2 cellular contexts compared by ENCODE assay signal in genomic region chr13:98752942-98753290, GRCh38.
TF ChIP-seq lines count a peak whose summit lies in the region.

No MANE protein-coding gene starts in this region.

TF ChIP-seq in GM23338, 12 proteins besides CTCF, POLR2A, EP300 and RAD21 (continued from another document):
- TF ChIP-seq JUNB (IDR thresholded peaks at IDR 0.05; ENCODE audit: unreplicated experiment) (no peak), POLR2AphosphoS5 (IDR thresholded peaks at IDR 0.05; ENCODE audit: low read depth) (no peak), STAT1 (IDR thresholded peaks at IDR 0.05; ENCODE audit: unreplicated experiment) (no peak), REST (IDR thresholded peaks at IDR 0.05; ENCODE audit: unreplicated experiment) (no peak), EZH2 (IDR thresholded peaks at IDR 0.05; ENCODE audit: low read depth, unreplicated experiment) (no peak), CREB1 (CRISPR knock-in tag; IDR thresholded peaks at IDR 0.05; ENCODE audit: low read depth) (no peak), NANOG (IDR thresholded peaks at IDR 0.05; ENCODE audit: borderline replicate concordance) (no peak)
- TF ChIP-seq, protein P1, sequence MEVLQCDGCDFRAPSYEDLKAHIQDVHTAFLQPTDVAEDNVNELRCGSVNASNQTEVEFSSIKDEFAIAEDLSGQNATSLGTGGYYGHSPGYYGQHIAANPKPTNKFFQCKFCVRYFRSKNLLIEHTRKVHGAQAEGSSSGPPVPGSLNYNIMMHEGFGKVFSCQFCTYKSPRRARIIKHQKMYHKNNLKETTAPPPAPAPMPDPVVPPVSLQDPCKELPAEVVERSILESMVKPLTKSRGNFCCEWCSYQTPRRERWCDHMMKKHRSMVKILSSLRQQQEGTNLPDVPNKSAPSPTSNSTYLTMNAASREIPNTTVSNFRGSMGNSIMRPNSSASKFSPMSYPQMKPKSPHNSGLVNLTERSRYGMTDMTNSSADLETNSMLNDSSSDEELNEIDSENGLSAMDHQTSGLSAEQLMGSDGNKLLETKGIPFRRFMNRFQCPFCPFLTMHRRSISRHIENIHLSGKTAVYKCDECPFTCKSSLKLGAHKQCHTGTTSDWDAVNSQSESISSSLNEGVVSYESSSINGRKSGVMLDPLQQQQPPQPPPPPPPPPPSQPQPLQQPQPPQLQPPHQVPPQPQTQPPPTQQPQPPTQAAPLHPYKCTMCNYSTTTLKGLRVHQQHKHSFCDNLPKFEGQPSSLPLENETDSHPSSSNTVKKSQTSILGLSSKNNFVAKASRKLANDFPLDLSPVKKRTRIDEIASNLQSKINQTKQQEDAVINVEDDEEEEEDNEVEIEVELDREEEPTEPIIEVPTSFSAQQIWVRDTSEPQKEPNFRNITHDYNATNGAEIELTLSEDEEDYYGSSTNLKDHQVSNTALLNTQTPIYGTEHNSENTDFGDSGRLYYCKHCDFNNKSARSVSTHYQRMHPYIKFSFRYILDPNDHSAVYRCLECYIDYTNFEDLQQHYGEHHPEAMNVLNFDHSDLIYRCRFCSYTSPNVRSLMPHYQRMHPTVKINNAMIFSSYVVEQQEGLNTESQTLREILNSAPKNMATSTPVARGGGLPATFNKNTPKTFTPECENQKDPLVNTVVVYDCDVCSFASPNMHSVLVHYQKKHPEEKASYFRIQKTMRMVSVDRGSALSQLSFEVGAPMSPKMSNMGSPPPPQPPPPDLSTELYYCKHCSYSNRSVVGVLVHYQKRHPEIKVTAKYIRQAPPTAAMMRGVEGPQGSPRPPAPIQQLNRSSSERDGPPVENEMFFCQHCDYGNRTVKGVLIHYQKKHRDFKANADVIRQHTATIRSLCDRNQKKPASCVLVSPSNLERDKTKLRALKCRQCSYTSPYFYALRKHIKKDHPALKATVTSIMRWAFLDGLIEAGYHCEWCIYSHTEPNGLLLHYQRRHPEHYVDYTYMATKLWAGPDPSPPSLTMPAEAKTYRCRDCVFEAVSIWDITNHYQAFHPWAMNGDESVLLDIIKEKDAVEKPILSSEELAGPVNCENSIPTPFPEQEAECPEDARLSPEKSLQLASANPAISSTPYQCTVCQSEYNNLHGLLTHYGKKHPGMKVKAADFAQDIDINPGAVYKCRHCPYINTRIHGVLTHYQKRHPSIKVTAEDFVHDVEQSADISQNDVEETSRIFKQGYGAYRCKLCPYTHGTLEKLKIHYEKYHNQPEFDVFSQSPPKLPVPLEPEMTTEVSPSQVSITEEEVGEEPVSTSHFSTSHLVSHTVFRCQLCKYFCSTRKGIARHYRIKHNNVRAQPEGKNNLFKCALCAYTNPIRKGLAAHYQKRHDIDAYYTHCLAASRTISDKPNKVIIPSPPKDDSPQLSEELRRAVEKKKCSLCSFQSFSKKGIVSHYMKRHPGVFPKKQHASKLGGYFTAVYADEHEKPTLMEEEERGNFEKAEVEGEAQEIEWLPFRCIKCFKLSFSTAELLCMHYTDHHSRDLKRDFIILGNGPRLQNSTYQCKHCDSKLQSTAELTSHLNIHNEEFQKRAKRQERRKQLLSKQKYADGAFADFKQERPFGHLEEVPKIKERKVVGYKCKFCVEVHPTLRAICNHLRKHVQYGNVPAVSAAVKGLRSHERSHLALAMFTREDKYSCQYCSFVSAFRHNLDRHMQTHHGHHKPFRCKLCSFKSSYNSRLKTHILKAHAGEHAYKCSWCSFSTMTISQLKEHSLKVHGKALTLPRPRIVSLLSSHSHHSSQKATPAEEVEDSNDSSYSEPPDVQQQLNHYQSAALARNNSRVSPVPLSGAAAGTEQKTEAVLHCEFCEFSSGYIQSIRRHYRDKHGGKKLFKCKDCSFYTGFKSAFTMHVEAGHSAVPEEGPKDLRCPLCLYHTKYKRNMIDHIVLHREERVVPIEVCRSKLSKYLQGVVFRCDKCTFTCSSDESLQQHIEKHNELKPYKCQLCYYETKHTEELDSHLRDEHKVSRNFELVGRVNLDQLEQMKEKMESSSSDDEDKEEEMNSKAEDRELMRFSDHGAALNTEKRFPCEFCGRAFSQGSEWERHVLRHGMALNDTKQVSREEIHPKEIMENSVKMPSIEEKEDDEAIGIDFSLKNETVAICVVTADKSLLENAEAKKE (CRISPR knock-in tag; IDR thresholded peaks at IDR 0.05), result no peak
- TF ChIP-seq, protein P2, sequence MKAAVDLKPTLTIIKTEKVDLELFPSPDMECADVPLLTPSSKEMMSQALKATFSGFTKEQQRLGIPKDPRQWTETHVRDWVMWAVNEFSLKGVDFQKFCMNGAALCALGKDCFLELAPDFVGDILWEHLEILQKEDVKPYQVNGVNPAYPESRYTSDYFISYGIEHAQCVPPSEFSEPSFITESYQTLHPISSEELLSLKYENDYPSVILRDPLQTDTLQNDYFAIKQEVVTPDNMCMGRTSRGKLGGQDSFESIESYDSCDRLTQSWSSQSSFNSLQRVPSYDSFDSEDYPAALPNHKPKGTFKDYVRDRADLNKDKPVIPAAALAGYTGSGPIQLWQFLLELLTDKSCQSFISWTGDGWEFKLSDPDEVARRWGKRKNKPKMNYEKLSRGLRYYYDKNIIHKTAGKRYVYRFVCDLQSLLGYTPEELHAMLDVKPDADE (IDR thresholded peaks at IDR 0.05), result no peak

TF ChIP-seq in HepG2, 621 proteins besides CTCF, POLR2A, EP300 and RAD21 (continued from another document):
- no peak for TF ChIP-seq SKI (IDR thresholded peaks at IDR 0.05; ENCODE audit: partially characterized antibody)
- no peak for TF ChIP-seq KAT7 (CRISPR knock-in tag; IDR thresholded peaks at IDR 0.05; ENCODE audit: borderline replicate concordance)
- TF ChIP-seq, protein P3, sequence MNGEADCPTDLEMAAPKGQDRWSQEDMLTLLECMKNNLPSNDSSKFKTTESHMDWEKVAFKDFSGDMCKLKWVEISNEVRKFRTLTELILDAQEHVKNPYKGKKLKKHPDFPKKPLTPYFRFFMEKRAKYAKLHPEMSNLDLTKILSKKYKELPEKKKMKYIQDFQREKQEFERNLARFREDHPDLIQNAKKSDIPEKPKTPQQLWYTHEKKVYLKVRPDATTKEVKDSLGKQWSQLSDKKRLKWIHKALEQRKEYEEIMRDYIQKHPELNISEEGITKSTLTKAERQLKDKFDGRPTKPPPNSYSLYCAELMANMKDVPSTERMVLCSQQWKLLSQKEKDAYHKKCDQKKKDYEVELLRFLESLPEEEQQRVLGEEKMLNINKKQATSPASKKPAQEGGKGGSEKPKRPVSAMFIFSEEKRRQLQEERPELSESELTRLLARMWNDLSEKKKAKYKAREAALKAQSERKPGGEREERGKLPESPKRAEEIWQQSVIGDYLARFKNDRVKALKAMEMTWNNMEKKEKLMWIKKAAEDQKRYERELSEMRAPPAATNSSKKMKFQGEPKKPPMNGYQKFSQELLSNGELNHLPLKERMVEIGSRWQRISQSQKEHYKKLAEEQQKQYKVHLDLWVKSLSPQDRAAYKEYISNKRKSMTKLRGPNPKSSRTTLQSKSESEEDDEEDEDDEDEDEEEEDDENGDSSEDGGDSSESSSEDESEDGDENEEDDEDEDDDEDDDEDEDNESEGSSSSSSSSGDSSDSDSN (CRISPR knock-in tag; IDR thresholded peaks at IDR 0.05), result no peak
- TF ChIP-seq ZNF850 (CRISPR knock-in tag; conservative IDR thresholded peaks at IDR 0.05), result no peak
- no peak for TF ChIP-seq KLF12 (CRISPR knock-in tag; IDR thresholded peaks at IDR 0.05; ENCODE audit: borderline replicate concordance)
- no peak for TF ChIP-seq SP2 (CRISPR knock-in tag; IDR thresholded peaks at IDR 0.05)
- TF ChIP-seq TAF15 (IDR thresholded peaks at IDR 0.05; ENCODE audit: low read depth, low read length, poor library complexity, severe bottlenecking), result no peak
- no peak for TF ChIP-seq THAP8 (CRISPR knock-in tag; IDR thresholded peaks at IDR 0.05; ENCODE audit: borderline replicate concordance)
- TF ChIP-seq SETDB1 (CRISPR knock-in tag; IDR thresholded peaks at IDR 0.05; ENCODE audit: borderline replicate concordance), result no peak
- no peak for TF ChIP-seq CREM (IDR thresholded peaks at IDR 0.05)
- TF ChIP-seq CREM (CRISPR knock-in tag; IDR thresholded peaks at IDR 0.05), result no peak
- no peak for TF ChIP-seq ZNF17 (CRISPR knock-in tag; IDR thresholded peaks at IDR 0.05)
- no peak for TF ChIP-seq ZXDC (CRISPR knock-in tag; IDR thresholded peaks at IDR 0.05)
- TF ChIP-seq RXRA (CRISPR knock-in tag; IDR thresholded peaks at IDR 0.05), result no peak
- TF ChIP-seq ZSCAN29 (CRISPR knock-in tag; conservative IDR thresholded peaks at IDR 0.05), result no peak
TF ChIP-seq in HepG2: peak in this region for 0.
